ENCODE assay signal across 1 cellular context in genomic region chr3:30551266-30551665, GRCh38.
TF ChIP-seq lines count a peak whose summit lies in the region.

No MANE protein-coding gene starts in this region.

TF ChIP-seq in GM23338, 12 proteins besides CTCF, POLR2A, EP300 and RAD21 (continued from another document):
- no peak for TF ChIP-seq REST (IDR thresholded peaks at IDR 0.05; ENCODE audit: unreplicated experiment)
